Comparison of ENCODE assay signal across 24 cellular contexts in the genomic region with DNA sequence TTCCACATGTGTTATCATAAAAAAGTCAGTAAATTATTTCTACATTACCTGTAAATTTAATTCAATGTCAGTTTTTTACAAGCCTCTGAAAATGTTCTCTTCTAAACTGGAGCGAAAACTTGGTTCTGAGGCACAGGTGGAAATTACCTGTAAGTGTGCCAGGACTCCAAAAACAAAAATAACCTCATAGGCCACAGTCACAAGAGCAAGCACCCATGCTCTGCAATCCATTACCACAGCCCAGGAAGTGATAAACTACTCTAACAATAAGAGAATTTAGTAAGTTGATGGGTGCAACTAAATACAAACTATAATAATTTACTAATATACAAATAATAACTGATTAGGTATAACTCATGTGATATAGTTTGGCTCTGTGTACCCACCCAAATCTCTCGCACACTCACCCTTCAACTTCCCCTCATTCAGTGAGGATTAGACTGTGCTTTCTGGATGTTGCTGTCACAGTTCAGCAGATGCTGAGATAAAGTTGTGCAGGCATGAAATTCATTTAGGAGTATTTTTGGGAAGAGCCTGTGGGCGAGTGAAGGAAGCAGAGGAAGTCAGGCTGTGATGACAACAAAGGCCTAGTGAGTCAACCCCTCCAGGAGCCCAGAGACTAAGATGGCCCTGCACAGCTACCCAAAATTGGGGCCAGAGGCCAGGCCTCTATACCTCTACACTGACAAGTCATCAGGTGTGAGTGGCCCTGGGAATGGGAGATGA. TPM values are rescaled to one million over a fixed set of nuclear protein-coding genes. Genes with fewer than 3 reads are reported as not detected.
DNase-seq lines count a peak whose midpoint lies in the region; ATAC-seq and TF ChIP-seq lines count a peak whose summit lies in the region.
"Had no signal": no experiment of that assay in that cellular context is flagged by ENCODE, and none has a peak within 500 bp of the region (broad histone marks: within the 10 kb centered on the region; RNA-seq: fewer than 3 reads in every experiment).

No MANE protein-coding gene starts in this region.

- peak overlapping the region; percentile 3 for H3K27ac ChIP-seq in CD4-positive, alpha-beta memory T cell (ENCODE audit: low read depth, low read length)
- H3K27ac ChIP-seq: brain microvascular endothelial cell, C4-2B, HL-60, SK-N-MC, testis had no signal

- peaks cover 56% of the 10 kb centered on the region for H3K4me1 Mint-ChIP-seq in activated naive CD4-positive, alpha-beta T cell treated with anti-CD3 and anti-CD28 coated beads for 36 hours (ENCODE audit: low read depth)
- peaks cover 41% of the 10 kb centered on the region for H3K4me1 Mint-ChIP-seq in activated naive CD4-positive, alpha-beta T cell treated with anti-CD3 and anti-CD28 coated beads, Interleukin-2, amount 10 ng/mL, durations not matched to agents 7 days and 5 days
- H3K4me1 Mint-ChIP-seq in CD4-positive, alpha-beta memory T cell, result peaks cover 33 to 73% (median 53%) of the 10 kb centered on the region in 4 donors
- peaks cover 38% of the 10 kb centered on the region for H3K4me1 Mint-ChIP-seq in activated CD8-positive, alpha-beta T cell treated with anti-CD3 and anti-CD28 coated beads for 36 hours (ENCODE audit: low read depth)
- peaks cover 23 to 36% of the 10 kb centered on the region in 2 donors for H3K4me1 Mint-ChIP-seq in immature natural killer cell
- H3K4me1 Mint-ChIP-seq: GM23338 had no signal

- peaks cover 45% of the 10 kb centered on the region for H3K4me1 ChIP-seq in CD4-positive, alpha-beta memory T cell (ENCODE audit: insufficient read depth, low read length)
- H3K4me1 ChIP-seq: testis had no signal

- H3K9me3 ChIP-seq in CD4-positive, alpha-beta memory T cell (ENCODE audit: control insufficient read depth in 1 of 2, low read length in 2 of 2), result no peaks in the 10 kb centered on the region
- H3K9me3 ChIP-seq: testis had no signal

- H3K36me3 Mint-ChIP-seq in activated naive CD4-positive, alpha-beta T cell treated with anti-CD3 and anti-CD28 coated beads for 36 hours (ENCODE audit: low read depth), result peaks cover 12% of the 10 kb centered on the region
- peaks cover 58% of the 10 kb centered on the region for H3K36me3 Mint-ChIP-seq in activated naive CD4-positive, alpha-beta T cell treated with anti-CD3 and anti-CD28 coated beads, Interleukin-2, amount 10 ng/mL, durations not matched to agents 7 days and 5 days
- H3K36me3 Mint-ChIP-seq in CD4-positive, alpha-beta memory T cell, result peaks cover 15 to 53% of the 10 kb centered on the region in 2 donors
- H3K36me3 Mint-ChIP-seq in activated CD8-positive, alpha-beta T cell treated with anti-CD3 and anti-CD28 coated beads for 36 hours (ENCODE audit: low read depth), result peaks cover 51% of the 10 kb centered on the region
- H3K36me3 Mint-ChIP-seq in immature natural killer cell, result peaks cover 0 to 26% (median 15%) of the 10 kb centered on the region in 3 donors

- peak; percentile 45 for ATAC-seq in activated CD8-positive, alpha-beta T cell treated with anti-CD3 and anti-CD28 coated beads for 36 hours
- ATAC-seq: GM23338 had no signal

- peak overlapping the region; percentile 62 for H3K27ac Mint-ChIP-seq in activated naive CD4-positive, alpha-beta T cell treated with anti-CD3 and anti-CD28 coated beads for 36 hours
- H3K27ac Mint-ChIP-seq in activated naive CD4-positive, alpha-beta T cell treated with anti-CD3 and anti-CD28 coated beads, Interleukin-2, amount 10 ng/mL, durations not matched to agents 7 days and 5 days, result no peak overlapping the region
- peak overlapping the region; percentile 9 to 89 (median 82) for H3K27ac Mint-ChIP-seq in CD4-positive, alpha-beta memory T cell
- peak overlapping the region; percentile 88 for H3K27ac Mint-ChIP-seq in activated CD8-positive, alpha-beta T cell treated with anti-CD3 and anti-CD28 coated beads for 36 hours
- H3K27ac Mint-ChIP-seq in immature natural killer cell, result peak overlapping the region; percentile 30 to 78 (median 62)
- H3K27ac Mint-ChIP-seq: GM23338, HFFc6 had no signal

- H3K27me3 Mint-ChIP-seq in activated naive CD4-positive, alpha-beta T cell treated with anti-CD3 and anti-CD28 coated beads for 36 hours (ENCODE audit: low read depth), result no peaks in the 10 kb centered on the region
- H3K27me3 Mint-ChIP-seq in activated naive CD4-positive, alpha-beta T cell treated with anti-CD3 and anti-CD28 coated beads, Interleukin-2, amount 10 ng/mL, durations not matched to agents 7 days and 5 days, result no peaks in the 10 kb centered on the region
- H3K27me3 Mint-ChIP-seq in CD4-positive, alpha-beta memory T cell, result no peaks in the 10 kb centered on the region
- H3K27me3 Mint-ChIP-seq in activated CD8-positive, alpha-beta T cell treated with anti-CD3 and anti-CD28 coated beads for 36 hours, result no peaks in the 10 kb centered on the region
- H3K27me3 Mint-ChIP-seq in immature natural killer cell (ENCODE audit: low read depth in 3 of 3), result peaks cover 0 to 2% (median 0%) of the 10 kb centered on the region in 3 donors

- no peak for TF ChIP-seq CTCF in activated CD8-positive, alpha-beta T cell treated with anti-CD3 and anti-CD28 coated beads for 36 hours (IDR thresholded peaks at IDR 0.05)

- POLR2A ChIA-PET in CD4-positive, alpha-beta memory T cell (lab: Charles Lee; ENCODE audit: partially characterized antibody), result interaction anchor here (0.9 to 3.4 kb wide), 7 partner anchors 9 to 108 kb away, joined by 4 to 16 read pairs (median 5); a partner anchor contains a TSS
- POLR2A ChIA-PET in activated CD8-positive, alpha-beta T cell treated with anti-CD3 and anti-CD28 coated beads for 36 hours (lab: Charles Lee), result no interaction called here

- H3K4me3 ChIP-seq in CD4-positive, alpha-beta memory T cell (ENCODE audit: low read length in 2 of 2), result no peak overlapping the region
- H3K4me3 ChIP-seq: GM23338, SK-N-MC, testis had no signal

- no peak for DNase-seq in activated naive CD4-positive, alpha-beta T cell treated with anti-CD3 and anti-CD28 coated beads for 36 hours
- DNase-seq in activated naive CD4-positive, alpha-beta T cell treated with anti-CD3 and anti-CD28 coated beads, Interleukin-2, amount 10 ng/mL, durations not matched to agents 7 days and 5 days, result no peak
- peak in 4 of 5 donors; percentile 34 to 56 (median 50) for DNase-seq in CD4-positive, alpha-beta memory T cell
- no peak for DNase-seq in activated CD8-positive, alpha-beta T cell treated with anti-CD3 and anti-CD28 coated beads for 36 hours
- DNase-seq in immature natural killer cell (no peak), SKM-1 (lab: John Stamatoyannopoulos, UW; ENCODE audit: unreplicated experiment) (no peak), OCI-M2 (lab: John Stamatoyannopoulos, UW; ENCODE audit: unreplicated experiment) (no peak), AG08396 (ENCODE audit: low spot score) (no peak)
- DNase-seq: brain microvascular endothelial cell; DMS 273 treated with DMSO at 0.1 percent for 48 hours; effector CD8-positive, alpha-beta T cell; foreskin fibroblast; HFFc6; NCI-H187; NCI-H526 treated with DMSO at 0.1 percent for 48 hours; occipital lobe; stimulated activated CD4-positive, alpha-beta T cell treated with anti-CD3 and anti-CD28 coated beads, Interleukin-1b, Interleukin-23, amount 100 ng/mL, for 48 hours; testis had no signal

- CTCF ChIA-PET in activated naive CD4-positive, alpha-beta T cell treated with anti-CD3 and anti-CD28 coated beads for 36 hours (lab: Charles Lee), result interaction anchor here (1.0 kb wide), 1 partner anchor 9 kb away, joined by 3 read pairs; no protein-coding TSS in a partner anchor
- CTCF ChIA-PET in activated naive CD4-positive, alpha-beta T cell treated with anti-CD3 and anti-CD28 coated beads, Interleukin-2, amount 10 ng/mL, durations not matched to agents 7 days and 5 days (lab: Charles Lee), result no interaction called here
- CTCF ChIA-PET in CD4-positive, alpha-beta memory T cell (lab: Charles Lee; ENCODE audit: partially characterized antibody), result interaction anchor here (1.2 kb wide), 1 partner anchor 9 kb away, joined by 3 read pairs; no protein-coding TSS in a partner anchor
- CTCF ChIA-PET in activated CD8-positive, alpha-beta T cell treated with anti-CD3 and anti-CD28 coated beads for 36 hours (lab: Charles Lee), result interaction anchor here (1.2 to 2.1 kb wide), 2 partner anchors 9 to 200 kb away, joined by 6 read pairs; no protein-coding TSS in a partner anchor

- no peaks in the 10 kb centered on the region for H3K36me3 ChIP-seq in CD4-positive, alpha-beta memory T cell (ENCODE audit: insufficient read depth, low read length)
- H3K36me3 ChIP-seq: brain microvascular endothelial cell had no signal

- no peaks in the 10 kb centered on the region for H3K27me3 ChIP-seq in CD4-positive, alpha-beta memory T cell (ENCODE audit: insufficient read depth, low read length)
- H3K27me3 ChIP-seq: brain microvascular endothelial cell, testis had no signal

- peaks cover 31% of the 10 kb centered on the region for H3K9me3 Mint-ChIP-seq in activated naive CD4-positive, alpha-beta T cell treated with anti-CD3 and anti-CD28 coated beads for 36 hours
- peaks cover 60% of the 10 kb centered on the region for H3K9me3 Mint-ChIP-seq in activated naive CD4-positive, alpha-beta T cell treated with anti-CD3 and anti-CD28 coated beads, Interleukin-2, amount 10 ng/mL, durations not matched to agents 7 days and 5 days
- peaks cover 0 to 70% (median 40%) of the 10 kb centered on the region in 8 donors for H3K9me3 Mint-ChIP-seq in CD4-positive, alpha-beta memory T cell
- peaks cover 37% of the 10 kb centered on the region for H3K9me3 Mint-ChIP-seq in activated CD8-positive, alpha-beta T cell treated with anti-CD3 and anti-CD28 coated beads for 36 hours
- H3K9me3 Mint-ChIP-seq in immature natural killer cell, result peaks cover 0 to 6% (median 1%) of the 10 kb centered on the region in 6 donors

- intact Hi-C loops in activated naive CD4-positive, alpha-beta T cell treated with anti-CD3 and anti-CD28 coated beads for 36 hours (cut with micrococcal nuclease), result no loop called here
- intact Hi-C loops in CD4-positive, alpha-beta memory T cell (cut with micrococcal nuclease), result no loop called here
- intact Hi-C loops in activated CD8-positive, alpha-beta T cell treated with anti-CD3 and anti-CD28 coated beads for 36 hours (cut with micrococcal nuclease), result no loop called here

- H3K4me3 Mint-ChIP-seq in activated naive CD4-positive, alpha-beta T cell treated with anti-CD3 and anti-CD28 coated beads for 36 hours, result no peak overlapping the region
- no peak overlapping the region for H3K4me3 Mint-ChIP-seq in activated naive CD4-positive, alpha-beta T cell treated with anti-CD3 and anti-CD28 coated beads, Interleukin-2, amount 10 ng/mL, durations not matched to agents 7 days and 5 days
- H3K4me3 Mint-ChIP-seq in CD4-positive, alpha-beta memory T cell, result peak overlapping the region; percentile 18 to 76 (median 64)
- no peak overlapping the region for H3K4me3 Mint-ChIP-seq in activated CD8-positive, alpha-beta T cell treated with anti-CD3 and anti-CD28 coated beads for 36 hours
- no peak overlapping the region for H3K4me3 Mint-ChIP-seq in immature natural killer cell
- H3K4me3 Mint-ChIP-seq: GM23338, HFFc6 had no signal

RNA-seq across cellular contexts. Expression of a gene that starts 16.3 kb away (rescaled TPM):
- 10 to 100 TPM; 19.2 to 20.7 TPM for total RNA-seq in activated naive CD4-positive, alpha-beta T cell treated with anti-CD3 and anti-CD28 coated beads for 36 hours
- total RNA-seq in CD4-positive, alpha-beta memory T cell, result 100 to 1,000 TPM; 158 to 173 TPM
- 100 to 1,000 TPM; 115 to 154 TPM for polyA plus RNA-seq in CD4-positive, alpha-beta memory T cell
- total RNA-seq in activated CD8-positive, alpha-beta T cell treated with anti-CD3 and anti-CD28 coated beads for 36 hours, result 10 to 100 TPM; 21.2 to 21.5 TPM
- 100 to 1,000 TPM; 119 to 279 (median 173) TPM for polyA plus RNA-seq in immature natural killer cell
- total RNA-seq: G401, GM23338, HFFc6, LHCN-M2 had no signal
- polyA plus RNA-seq: GM23338 had no signal

RNA-seq across cellular contexts. Expression of a gene that starts 37.0 kb away (rescaled TPM):
- total RNA-seq in activated naive CD4-positive, alpha-beta T cell treated with anti-CD3 and anti-CD28 coated beads for 36 hours, result 10 to 100 TPM; 45.0 to 49.5 TPM
- 100 to 1,000 TPM; 238 to 244 TPM for total RNA-seq in CD4-positive, alpha-beta memory T cell
- 100 to 1,000 TPM in 1 of 2 donors, 10 to 100 TPM in 1; 90.0 to 110 TPM for polyA plus RNA-seq in CD4-positive, alpha-beta memory T cell
- total RNA-seq in activated CD8-positive, alpha-beta T cell treated with anti-CD3 and anti-CD28 coated beads for 36 hours, result 10 to 100 TPM; 42.2 to 42.7 TPM
- 10 to 100 TPM; 63.1 to 93.5 (median 79.4) TPM for polyA plus RNA-seq in immature natural killer cell
- total RNA-seq: G401, GM23338, HFFc6 had no signal
- polyA plus RNA-seq: GM23338 had no signal

Comparison
In these comparisons a context has a peak if more than half of its experiments do, and no peak if none do; other contexts are left out.
1. DNase-seq: peak in CD4-positive, alpha-beta memory T cell (4 of 5); none in activated naive CD4-positive, alpha-beta T cell treated with anti-CD3 and anti-CD28 coated beads for 36 hours (single experiment), activated naive CD4-positive, alpha-beta T cell treated with anti-CD3 and anti-CD28 coated beads, Interleukin-2, amount 10 ng/mL, durations not matched to agents 7 days and 5 days (single experiment), activated CD8-positive, alpha-beta T cell treated with anti-CD3 and anti-CD28 coated beads for 36 hours (single experiment), immature natural killer cell (0 of 3), SKM-1 (single experiment), OCI-M2 (single experiment) and AG08396 (single experiment).
2. H3K4me3 Mint-ChIP-seq: peak in CD4-positive, alpha-beta memory T cell (8 of 8); none in activated naive CD4-positive, alpha-beta T cell treated with anti-CD3 and anti-CD28 coated beads for 36 hours (single experiment), activated naive CD4-positive, alpha-beta T cell treated with anti-CD3 and anti-CD28 coated beads, Interleukin-2, amount 10 ng/mL, durations not matched to agents 7 days and 5 days (single experiment), activated CD8-positive, alpha-beta T cell treated with anti-CD3 and anti-CD28 coated beads for 36 hours (single experiment) and immature natural killer cell (0 of 5).
3. RNA of a gene that starts 16.3 kb away (total RNA-seq): 158 to 173 TPM in CD4-positive, alpha-beta memory T cell; 21.2 to 21.5 TPM in activated CD8-positive, alpha-beta T cell treated with anti-CD3 and anti-CD28 coated beads for 36 hours and 19.2 to 20.7 TPM in activated naive CD4-positive, alpha-beta T cell treated with anti-CD3 and anti-CD28 coated beads for 36 hours; every median in the first group is over 4 times any median in the second.
4. RNA of a gene that starts 37.0 kb away (total RNA-seq): 238 to 244 TPM in CD4-positive, alpha-beta memory T cell; 45.0 to 49.5 TPM in activated naive CD4-positive, alpha-beta T cell treated with anti-CD3 and anti-CD28 coated beads for 36 hours and 42.2 to 42.7 TPM in activated CD8-positive, alpha-beta T cell treated with anti-CD3 and anti-CD28 coated beads for 36 hours; every median in the first group is over 4 times any median in the second.